In the genomic region with DNA sequence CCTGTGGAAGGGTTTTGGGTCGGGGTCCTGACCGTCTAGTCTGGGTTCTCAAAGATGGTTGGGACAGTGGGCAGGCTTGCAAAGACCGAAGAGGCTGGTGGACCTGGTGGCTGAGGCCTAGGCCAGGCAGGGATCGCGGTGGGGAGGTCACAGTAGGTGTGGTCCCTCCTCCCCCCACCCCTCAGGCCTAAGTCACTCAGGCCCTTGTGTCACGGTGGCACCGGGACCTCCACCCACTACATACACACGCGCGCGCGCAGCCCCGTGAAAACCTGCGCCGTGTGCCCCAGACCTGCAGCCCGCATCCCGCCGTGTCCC, we compare ENCODE assay signal across 1 cellular context.
TF ChIP-seq lines count a peak whose summit lies in the region.

No MANE protein-coding gene starts in this region.

TF ChIP-seq in HepG2, 621 proteins besides CTCF, POLR2A, EP300 and RAD21 (continued from another document):
- TF ChIP-seq, protein P1, sequence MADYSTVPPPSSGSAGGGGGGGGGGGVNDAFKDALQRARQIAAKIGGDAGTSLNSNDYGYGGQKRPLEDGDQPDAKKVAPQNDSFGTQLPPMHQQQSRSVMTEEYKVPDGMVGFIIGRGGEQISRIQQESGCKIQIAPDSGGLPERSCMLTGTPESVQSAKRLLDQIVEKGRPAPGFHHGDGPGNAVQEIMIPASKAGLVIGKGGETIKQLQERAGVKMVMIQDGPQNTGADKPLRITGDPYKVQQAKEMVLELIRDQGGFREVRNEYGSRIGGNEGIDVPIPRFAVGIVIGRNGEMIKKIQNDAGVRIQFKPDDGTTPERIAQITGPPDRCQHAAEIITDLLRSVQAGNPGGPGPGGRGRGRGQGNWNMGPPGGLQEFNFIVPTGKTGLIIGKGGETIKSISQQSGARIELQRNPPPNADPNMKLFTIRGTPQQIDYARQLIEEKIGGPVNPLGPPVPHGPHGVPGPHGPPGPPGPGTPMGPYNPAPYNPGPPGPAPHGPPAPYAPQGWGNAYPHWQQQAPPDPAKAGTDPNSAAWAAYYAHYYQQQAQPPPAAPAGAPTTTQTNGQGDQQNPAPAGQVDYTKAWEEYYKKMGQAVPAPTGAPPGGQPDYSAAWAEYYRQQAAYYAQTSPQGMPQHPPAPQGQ (CRISPR knock-in tag; IDR thresholded peaks at IDR 0.05; ENCODE audit: borderline replicate concordance), result no peak
- TF ChIP-seq ZNF430 (CRISPR knock-in tag; IDR thresholded peaks at IDR 0.05) (no peak), CREM (IDR thresholded peaks at IDR 0.05) (no peak), CREM (CRISPR knock-in tag; IDR thresholded peaks at IDR 0.05) (no peak), NR2C2 (CRISPR knock-in tag; IDR thresholded peaks at IDR 0.05; ENCODE audit: borderline replicate concordance) (no peak), ZNF891 (CRISPR knock-in tag; IDR thresholded peaks at IDR 0.05) (no peak), ZNF282 (IDR thresholded peaks at IDR 0.05; ENCODE audit: partially characterized antibody) (no peak), KLF9 (CRISPR knock-in tag; IDR thresholded peaks at IDR 0.05; ENCODE audit: low read depth) (no peak), ZNF703 (CRISPR knock-in tag; IDR thresholded peaks at IDR 0.05; ENCODE audit: borderline replicate concordance) (no peak), NONO (IDR thresholded peaks at IDR 0.05) (no peak), NONO (CRISPR knock-in tag; conservative IDR thresholded peaks at IDR 0.05) (no peak), ZFAT (CRISPR knock-in tag; conservative IDR thresholded peaks at IDR 0.05) (no peak), ZNF224 (CRISPR knock-in tag; IDR thresholded peaks at IDR 0.05) (no peak), RXRB (CRISPR knock-in tag; IDR thresholded peaks at IDR 0.05; ENCODE audit: borderline replicate concordance) (no peak)
- TF ChIP-seq, protein P2, sequence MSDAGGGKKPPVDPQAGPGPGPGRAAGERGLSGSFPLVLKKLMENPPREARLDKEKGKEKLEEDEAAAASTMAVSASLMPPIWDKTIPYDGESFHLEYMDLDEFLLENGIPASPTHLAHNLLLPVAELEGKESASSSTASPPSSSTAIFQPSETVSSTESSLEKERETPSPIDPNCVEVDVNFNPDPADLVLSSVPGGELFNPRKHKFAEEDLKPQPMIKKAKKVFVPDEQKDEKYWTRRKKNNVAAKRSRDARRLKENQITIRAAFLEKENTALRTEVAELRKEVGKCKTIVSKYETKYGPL (CRISPR knock-in tag; IDR thresholded peaks at IDR 0.05), result no peak
- TF ChIP-seq, protein P3, sequence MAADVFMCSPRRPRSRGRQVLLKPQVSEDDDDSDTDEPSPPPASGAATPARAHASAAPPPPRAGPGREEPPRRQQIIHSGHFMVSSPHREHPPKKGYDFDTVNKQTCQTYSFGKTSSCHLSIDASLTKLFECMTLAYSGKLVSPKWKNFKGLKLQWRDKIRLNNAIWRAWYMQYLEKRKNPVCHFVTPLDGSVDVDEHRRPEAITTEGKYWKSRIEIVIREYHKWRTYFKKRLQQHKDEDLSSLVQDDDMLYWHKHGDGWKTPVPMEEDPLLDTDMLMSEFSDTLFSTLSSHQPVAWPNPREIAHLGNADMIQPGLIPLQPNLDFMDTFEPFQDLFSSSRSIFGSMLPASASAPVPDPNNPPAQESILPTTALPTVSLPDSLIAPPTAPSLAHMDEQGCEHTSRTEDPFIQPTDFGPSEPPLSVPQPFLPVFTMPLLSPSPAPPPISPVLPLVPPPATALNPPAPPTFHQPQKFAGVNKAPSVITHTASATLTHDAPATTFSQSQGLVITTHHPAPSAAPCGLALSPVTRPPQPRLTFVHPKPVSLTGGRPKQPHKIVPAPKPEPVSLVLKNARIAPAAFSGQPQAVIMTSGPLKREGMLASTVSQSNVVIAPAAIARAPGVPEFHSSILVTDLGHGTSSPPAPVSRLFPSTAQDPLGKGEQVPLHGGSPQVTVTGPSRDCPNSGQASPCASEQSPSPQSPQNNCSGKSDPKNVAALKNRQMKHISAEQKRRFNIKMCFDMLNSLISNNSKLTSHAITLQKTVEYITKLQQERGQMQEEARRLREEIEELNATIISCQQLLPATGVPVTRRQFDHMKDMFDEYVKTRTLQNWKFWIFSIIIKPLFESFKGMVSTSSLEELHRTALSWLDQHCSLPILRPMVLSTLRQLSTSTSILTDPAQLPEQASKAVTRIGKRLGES (CRISPR knock-in tag; IDR thresholded peaks at IDR 0.05; ENCODE audit: borderline replicate concordance), result no peak
- TF ChIP-seq, protein P4, sequence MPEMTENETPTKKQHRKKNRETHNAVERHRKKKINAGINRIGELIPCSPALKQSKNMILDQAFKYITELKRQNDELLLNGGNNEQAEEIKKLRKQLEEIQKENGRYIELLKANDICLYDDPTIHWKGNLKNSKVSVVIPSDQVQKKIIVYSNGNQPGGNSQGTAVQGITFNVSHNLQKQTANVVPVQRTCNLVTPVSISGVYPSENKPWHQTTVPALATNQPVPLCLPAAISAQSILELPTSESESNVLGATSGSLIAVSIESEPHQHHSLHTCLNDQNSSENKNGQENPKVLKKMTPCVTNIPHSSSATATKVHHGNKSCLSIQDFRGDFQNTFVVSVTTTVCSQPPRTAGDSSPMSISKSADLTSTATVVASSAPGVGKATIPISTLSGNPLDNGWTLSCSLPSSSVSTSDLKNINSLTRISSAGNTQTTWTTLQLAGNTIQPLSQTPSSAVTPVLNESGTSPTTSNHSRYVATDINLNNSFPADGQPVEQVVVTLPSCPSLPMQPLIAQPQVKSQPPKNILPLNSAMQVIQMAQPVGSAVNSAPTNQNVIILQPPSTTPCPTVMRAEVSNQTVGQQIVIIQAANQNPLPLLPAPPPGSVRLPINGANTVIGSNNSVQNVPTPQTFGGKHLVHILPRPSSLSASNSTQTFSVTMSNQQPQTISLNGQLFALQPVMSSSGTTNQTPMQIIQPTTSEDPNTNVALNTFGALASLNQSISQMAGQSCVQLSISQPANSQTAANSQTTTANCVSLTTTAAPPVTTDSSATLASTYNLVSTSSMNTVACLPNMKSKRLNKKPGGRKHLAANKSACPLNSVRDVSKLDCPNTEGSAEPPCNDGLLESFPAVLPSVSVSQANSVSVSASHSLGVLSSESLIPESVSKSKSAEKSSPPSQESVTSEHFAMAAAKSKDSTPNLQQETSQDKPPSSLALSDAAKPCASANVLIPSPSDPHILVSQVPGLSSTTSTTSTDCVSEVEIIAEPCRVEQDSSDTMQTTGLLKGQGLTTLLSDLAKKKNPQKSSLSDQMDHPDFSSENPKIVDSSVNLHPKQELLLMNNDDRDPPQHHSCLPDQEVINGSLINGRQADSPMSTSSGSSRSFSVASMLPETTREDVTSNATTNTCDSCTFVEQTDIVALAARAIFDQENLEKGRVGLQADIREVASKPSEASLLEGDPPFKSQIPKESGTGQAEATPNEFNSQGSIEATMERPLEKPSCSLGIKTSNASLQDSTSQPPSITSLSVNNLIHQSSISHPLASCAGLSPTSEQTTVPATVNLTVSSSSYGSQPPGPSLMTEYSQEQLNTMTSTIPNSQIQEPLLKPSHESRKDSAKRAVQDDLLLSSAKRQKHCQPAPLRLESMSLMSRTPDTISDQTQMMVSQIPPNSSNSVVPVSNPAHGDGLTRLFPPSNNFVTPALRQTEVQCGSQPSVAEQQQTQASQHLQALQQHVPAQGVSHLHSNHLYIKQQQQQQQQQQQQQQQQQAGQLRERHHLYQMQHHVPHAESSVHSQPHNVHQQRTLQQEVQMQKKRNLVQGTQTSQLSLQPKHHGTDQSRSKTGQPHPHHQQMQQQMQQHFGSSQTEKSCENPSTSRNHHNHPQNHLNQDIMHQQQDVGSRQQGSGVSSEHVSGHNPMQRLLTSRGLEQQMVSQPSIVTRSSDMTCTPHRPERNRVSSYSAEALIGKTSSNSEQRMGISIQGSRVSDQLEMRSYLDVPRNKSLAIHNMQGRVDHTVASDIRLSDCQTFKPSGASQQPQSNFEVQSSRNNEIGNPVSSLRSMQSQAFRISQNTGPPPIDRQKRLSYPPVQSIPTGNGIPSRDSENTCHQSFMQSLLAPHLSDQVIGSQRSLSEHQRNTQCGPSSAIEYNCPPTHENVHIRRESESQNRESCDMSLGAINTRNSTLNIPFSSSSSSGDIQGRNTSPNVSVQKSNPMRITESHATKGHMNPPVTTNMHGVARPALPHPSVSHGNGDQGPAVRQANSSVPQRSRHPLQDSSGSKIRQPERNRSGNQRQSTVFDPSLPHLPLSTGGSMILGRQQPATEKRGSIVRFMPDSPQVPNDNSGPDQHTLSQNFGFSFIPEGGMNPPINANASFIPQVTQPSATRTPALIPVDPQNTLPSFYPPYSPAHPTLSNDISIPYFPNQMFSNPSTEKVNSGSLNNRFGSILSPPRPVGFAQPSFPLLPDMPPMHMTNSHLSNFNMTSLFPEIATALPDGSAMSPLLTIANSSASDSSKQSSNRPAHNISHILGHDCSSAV (CRISPR knock-in tag; IDR thresholded peaks at IDR 0.05; ENCODE audit: borderline replicate concordance), result no peak
